20 cellular contexts compared by ENCODE assay signal in genomic region chr4:119648398-119648797, GRCh38. TPM values are rescaled to one million over a fixed set of nuclear protein-coding genes. Genes with fewer than 3 reads are reported as not detected.
DNase-seq lines count a peak whose midpoint lies in the region; ATAC-seq and TF ChIP-seq lines count a peak whose summit lies in the region.
"Had no signal": no experiment of that assay in that cellular context is flagged by ENCODE, and none has a peak within 500 bp of the region (broad histone marks: within the 10 kb centered on the region; RNA-seq: fewer than 3 reads in every experiment).

No MANE protein-coding gene starts in this region.

- in situ Hi-C loops in Panc1 (cut with HindIII; ENCODE audit: low pct_unique_long_range_greater_than_20kb, low sequenced_read_pairs) = no loop called here

- peaks cover 20% of the 10 kb centered on the region for H3K4me1 Mint-ChIP-seq in Caco-2 (ENCODE audit: low read depth, unreplicated experiment)
- H3K4me1 Mint-ChIP-seq: GM23338, H9 had no signal

- H3K4me3 Mint-ChIP-seq in Caco-2 (ENCODE audit: unreplicated experiment) = no peak overlapping the region
- H3K4me3 Mint-ChIP-seq: B cell; CD4-positive, CD25-positive, alpha-beta regulatory T cell; CD8-positive, alpha-beta T cell; GM23338; H9 had no signal

- peaks cover 34% of the 10 kb centered on the region for H3K4me1 ChIP-seq in Caco-2
- no peaks in the 10 kb centered on the region for H3K4me1 ChIP-seq in Panc1 (ENCODE audit: control insufficient read depth, insufficient read depth, low read length)
- peaks cover 0 to 13% (median 4%) of the 10 kb centered on the region in 4 donors for H3K4me1 ChIP-seq in liver (ENCODE audit: control insufficient read depth in 4 of 4, insufficient read depth in 4 of 4, low read length in 3 of 4)
- H3K4me1 ChIP-seq: BLaER1 had no signal

- H3K27ac ChIP-seq in Panc1 (ENCODE audit: low read length) (peak overlapping the region; percentile 34; the same call in 1 of the 2 replicates), liver (ENCODE audit: low read depth in 1 of 2, low read length in 2 of 2) (no peak overlapping the region)
- H3K27ac ChIP-seq: 22Rv1, BLaER1, C4-2B had no signal

- H3K27me3 Mint-ChIP-seq in Caco-2 (ENCODE audit: insufficient read depth, unreplicated experiment) = no peaks in the 10 kb centered on the region

- DNase-seq in Caco-2 = peak; percentile 42 to 64
- no peak for DNase-seq in Panc1 (ENCODE audit: low read depth, low spot score)
- DNase-seq in NCI-H187 (lab: John Stamatoyannopoulos, UW) = no peak
- no peak for DNase-seq in activated CD4-positive, alpha-beta T cell treated with anti-CD3 and anti-CD28 coated beads for 4 hours
- DNase-seq: CD4-positive, CD25-positive, alpha-beta regulatory T cell; CD8-positive, alpha-beta T cell; DMS 273 treated with DMSO at 0.1 percent for 48 hours; DMS79; EL; GDM1; H9 had no signal

- no peak overlapping the region for H3K9ac ChIP-seq in liver (ENCODE audit: low read depth in 1 of 2, low read length in 2 of 2)
- H3K9ac ChIP-seq: BLaER1 had no signal

- H3K4me3 ChIP-seq in Caco-2 (ENCODE audit: low read depth, low read length) (no peak overlapping the region), Panc1 (ENCODE audit: low read depth in 2 of 2, low read length in 2 of 2) (no peak overlapping the region), liver (ENCODE audit: low read depth in 1 of 3, low read length in 3 of 3) (no peak overlapping the region)
- H3K4me3 ChIP-seq: BLaER1, GM12878, GM23338 had no signal

- H3K9me3 ChIP-seq in Caco-2 = no peaks in the 10 kb centered on the region
- no peaks in the 10 kb centered on the region; the same call in 1 of the 2 replicates for H3K9me3 ChIP-seq in Panc1 (ENCODE audit: control insufficient read depth, insufficient read depth, low read depth, low read length)
- H3K9me3 ChIP-seq in liver (ENCODE audit: control insufficient read depth in 4 of 4, low read length in 3 of 4) = no peaks in the 10 kb centered on the region
- H3K9me3 ChIP-seq: BLaER1 had no signal

- H3K27ac Mint-ChIP-seq in Caco-2 (ENCODE audit: unreplicated experiment) = no peak overlapping the region
- H3K27ac Mint-ChIP-seq: B cell; CD4-positive, CD25-positive, alpha-beta regulatory T cell; CD8-positive, alpha-beta T cell; GM23338; H9 had no signal

- H3K36me3 Mint-ChIP-seq in Caco-2 (ENCODE audit: insufficient read depth, unreplicated experiment) = peaks cover 4% of the 10 kb centered on the region
- H3K36me3 Mint-ChIP-seq: CD4-positive, CD25-positive, alpha-beta regulatory T cell; CD8-positive, alpha-beta T cell had no signal

- POLR2A ChIA-PET in Caco-2 (lab: Charles Lee) (no interaction called here), Panc1 (lab: Charles Lee) (no interaction called here)

- ATAC-seq in Panc1 (no peak), GM18868 (IDR thresholded peaks at IDR 0.05; ENCODE audit: unreplicated experiment) (no peak)
- ATAC-seq: CD8-positive, alpha-beta T cell; GM12878; GM23338; HCT116 had no signal

- H3K9me3 Mint-ChIP-seq in Caco-2 (ENCODE audit: unreplicated experiment) = no peaks in the 10 kb centered on the region
- H3K9me3 Mint-ChIP-seq: CD4-positive, CD25-positive, alpha-beta regulatory T cell; CD8-positive, alpha-beta T cell; GM23338; H9 had no signal

- no peaks in the 10 kb centered on the region for H3K36me3 ChIP-seq in Caco-2 (ENCODE audit: control insufficient read depth, insufficient read depth, low read length)
- H3K36me3 ChIP-seq in Panc1 (ENCODE audit: control insufficient read depth, insufficient read depth, low read length) = no peaks in the 10 kb centered on the region
- H3K36me3 ChIP-seq in liver (ENCODE audit: control insufficient read depth in 4 of 4, insufficient read depth in 3 of 4, low read depth in 1 of 4, low read length in 3 of 4) = no peaks in the 10 kb centered on the region
- H3K36me3 ChIP-seq: BLaER1 had no signal

- CTCF ChIA-PET in Caco-2 (lab: Charles Lee) (no interaction called here), Panc1 (lab: Charles Lee) (no interaction called here)

- H3K27me3 ChIP-seq in Caco-2 (replicated peaks; ENCODE audit: control insufficient read depth, insufficient read depth, low read length) (no peaks in the 10 kb centered on the region), Panc1 (ENCODE audit: control insufficient read depth, insufficient read depth, low read length) (no peaks in the 10 kb centered on the region), liver (ENCODE audit: control insufficient read depth in 4 of 4, insufficient read depth in 4 of 4, low read length in 3 of 4) (no peaks in the 10 kb centered on the region)
- H3K27me3 ChIP-seq: BLaER1 had no signal

- intact Hi-C loops in Caco-2 (cut with micrococcal nuclease; ENCODE audit: unreplicated experiment) = loop anchor here (1.0 kb wide), 1 partner anchor 11 kb away; no protein-coding TSS in a partner anchor
- intact Hi-C loops in Panc1 (cut with micrococcal nuclease; ENCODE audit: unreplicated experiment) = no loop called here

- TF ChIP-seq RAD21 in liver (IDR thresholded peaks at IDR 0.05) = peak; percentile 35 to 40

- 39% methylated on average over 2 of the region's 2 CpGs for WGBS in liver

- BruUV-seq in Caco-2 (replicated peaks; lab: Mats Ljungman, UMichigan) (no TSS peak), Panc1 (replicated peaks; lab: Mats Ljungman, UMichigan) (no TSS peak)

- TF ChIP-seq CTCF in Caco-2 (IDR thresholded peaks at IDR 0.05; ENCODE audit: insufficient read depth in 1 of 2, low read depth in 1 of 2, low read length in 1 of 2, severe bottlenecking in 1 of 2, unreplicated experiment in 1 of 2) = no peak
- TF ChIP-seq CTCF in Panc1 (IDR thresholded peaks at IDR 0.05) = no peak
- no peak for TF ChIP-seq CTCF in liver (IDR thresholded peaks at IDR 0.05; ENCODE audit: low read depth, low read length, missing input control)

TF ChIP-seq in liver, 16 proteins besides CTCF, POLR2A, EP300 and RAD21 (continues in another document):
- peak; percentile 82 to 93 for TF ChIP-seq RXRA (IDR thresholded peaks at IDR 0.05)
- TF ChIP-seq FOXA2 (IDR thresholded peaks at IDR 0.05) = peak; percentile 53
- TF ChIP-seq HNF4G (IDR thresholded peaks at IDR 0.05) = peak; percentile 32
- peak; percentile 86 to 94 for TF ChIP-seq HNF4A (conservative IDR thresholded peaks at IDR 0.05)
- TF ChIP-seq JUND (IDR thresholded peaks at IDR 0.05) = no peak
- TF ChIP-seq ZBTB33 (IDR thresholded peaks at IDR 0.05) = no peak
- TF ChIP-seq SP1 (IDR thresholded peaks at IDR 0.05) = peak; percentile 64
- no peak for TF ChIP-seq EGR1 (IDR thresholded peaks at IDR 0.05; ENCODE audit: low read depth in 2 of 2)
- no peak for TF ChIP-seq GABPA (IDR thresholded peaks at IDR 0.05 in 1 of 2, conservative IDR thresholded peaks at IDR 0.05 in 1 of 2)
- no peak for TF ChIP-seq TAF1 (conservative IDR thresholded peaks at IDR 0.05)
- peak; percentile 34 for TF ChIP-seq MAX (IDR thresholded peaks at IDR 0.05)
- peak; percentile 9 for TF ChIP-seq REST (IDR thresholded peaks at IDR 0.05)
- TF ChIP-seq ATF3 (IDR thresholded peaks at IDR 0.05) = no peak
- TF ChIP-seq YY1 (IDR thresholded peaks at IDR 0.05) = peak; percentile 30
- peak; percentile 72 for TF ChIP-seq NR2F2 (IDR thresholded peaks at IDR 0.05)

RNA-seq across cellular contexts. Expression of gene PDE5A, which starts 19.8 kb away (rescaled TPM):
- total RNA-seq in Caco-2 (2022) (7.9 and 10.8 TPM in 2 replicates), Panc1 (2021; ENCODE audit: unreplicated experiment) (114 TPM), liver (1 to 10 TPM; 3.1 to 3.8 TPM)
- polyA plus RNA-seq in Panc1 (2012; ENCODE audit: insufficient read length) = 40.8 TPM
- polyA plus RNA-seq in liver = 1 to 10 TPM in 1 of 2 donors, under 1 TPM in 1; 0.61 to 2.9 TPM

Comparison
In these comparisons a context has a peak if more than half of its experiments do, and no peak if none do; other contexts are left out.
1. DNase-seq: peak in Caco-2 (2 of 2); none in Panc1 (single experiment), NCI-H187 (0 of 2) and activated CD4-positive, alpha-beta T cell treated with anti-CD3 and anti-CD28 coated beads for 4 hours (0 of 2).